Comparison of ENCODE assay signal across 1 cellular context in the genomic region with DNA sequence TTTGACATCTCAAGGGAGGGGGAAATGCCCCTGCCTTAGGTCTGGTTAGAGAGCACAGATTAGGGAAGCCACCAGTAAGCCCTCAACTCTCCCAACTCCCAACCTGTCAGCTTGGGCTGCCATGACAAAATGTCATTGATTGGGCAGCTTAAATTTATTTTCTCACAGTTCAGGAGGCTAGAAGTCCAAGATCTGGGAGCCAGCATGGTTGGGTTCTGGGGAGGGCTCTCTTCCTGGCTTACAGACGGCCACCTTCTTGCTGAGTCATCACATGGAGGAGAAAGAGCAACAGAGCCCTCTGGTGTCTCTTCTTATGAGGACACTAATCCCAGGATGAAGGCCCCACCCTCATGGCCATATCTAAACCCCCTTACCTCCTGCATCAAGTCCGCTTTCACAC.
TF ChIP-seq lines count a peak whose summit lies in the region.

No MANE protein-coding gene starts in this region.

TF ChIP-seq in HEK293, 187 proteins besides CTCF, POLR2A, EP300 and RAD21 (continued from another document):
- TF ChIP-seq, protein P1, sequence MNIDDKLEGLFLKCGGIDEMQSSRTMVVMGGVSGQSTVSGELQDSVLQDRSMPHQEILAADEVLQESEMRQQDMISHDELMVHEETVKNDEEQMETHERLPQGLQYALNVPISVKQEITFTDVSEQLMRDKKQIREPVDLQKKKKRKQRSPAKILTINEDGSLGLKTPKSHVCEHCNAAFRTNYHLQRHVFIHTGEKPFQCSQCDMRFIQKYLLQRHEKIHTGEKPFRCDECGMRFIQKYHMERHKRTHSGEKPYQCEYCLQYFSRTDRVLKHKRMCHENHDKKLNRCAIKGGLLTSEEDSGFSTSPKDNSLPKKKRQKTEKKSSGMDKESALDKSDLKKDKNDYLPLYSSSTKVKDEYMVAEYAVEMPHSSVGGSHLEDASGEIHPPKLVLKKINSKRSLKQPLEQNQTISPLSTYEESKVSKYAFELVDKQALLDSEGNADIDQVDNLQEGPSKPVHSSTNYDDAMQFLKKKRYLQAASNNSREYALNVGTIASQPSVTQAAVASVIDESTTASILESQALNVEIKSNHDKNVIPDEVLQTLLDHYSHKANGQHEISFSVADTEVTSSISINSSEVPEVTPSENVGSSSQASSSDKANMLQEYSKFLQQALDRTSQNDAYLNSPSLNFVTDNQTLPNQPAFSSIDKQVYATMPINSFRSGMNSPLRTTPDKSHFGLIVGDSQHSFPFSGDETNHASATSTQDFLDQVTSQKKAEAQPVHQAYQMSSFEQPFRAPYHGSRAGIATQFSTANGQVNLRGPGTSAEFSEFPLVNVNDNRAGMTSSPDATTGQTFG (tag by site-specific recombination; IDR thresholded peaks at IDR 0.05; ENCODE audit: borderline replicate concordance), result no peak
- TF ChIP-seq ZNF335 (tag by site-specific recombination; conservative IDR thresholded peaks at IDR 0.05) (peak; percentile 55), ZNF394 (tag by site-specific recombination; IDR thresholded peaks at IDR 0.05; ENCODE audit: borderline replicate concordance) (no peak), EGR2 (tag by site-specific recombination; IDR thresholded peaks at IDR 0.05; ENCODE audit: low read depth) (no peak), BCL11A (tag by site-specific recombination; IDR thresholded peaks at IDR 0.05; ENCODE audit: low read depth) (no peak), ZNF76 (tag by site-specific recombination; IDR thresholded peaks at IDR 0.05; ENCODE audit: borderline replicate concordance, low read depth) (peak; percentile 19; the same call in 1 of the 2 replicates), ZNF23 (tag by site-specific recombination; IDR thresholded peaks at IDR 0.05; ENCODE audit: borderline replicate concordance) (0 out of 2 replicates have a peak, but pooled peaks have one; percentile 39), SP7 (tag by site-specific recombination; IDR thresholded peaks at IDR 0.05) (peak; percentile 54), ZNF768 (tag by site-specific recombination; IDR thresholded peaks at IDR 0.05) (0 out of 2 replicates have a peak, but pooled peaks have one; percentile 27), ZNF785 (tag by site-specific recombination; IDR thresholded peaks at IDR 0.05) (no peak), ZNF350 (tag by site-specific recombination; IDR thresholded peaks at IDR 0.05) (no peak), ZNF600 (tag by site-specific recombination; IDR thresholded peaks at IDR 0.05) (no peak), ZFHX2 (tag by site-specific recombination; conservative IDR thresholded peaks at IDR 0.05) (0 out of 2 replicates have a peak, but pooled peaks have one; percentile 6), ZNF302 (tag by site-specific recombination; IDR thresholded peaks at IDR 0.05; ENCODE audit: low read depth) (no peak), MZF1 (tag by site-specific recombination; IDR thresholded peaks at IDR 0.05; ENCODE audit: borderline replicate concordance) (no peak), ZNF560 (tag by site-specific recombination; IDR thresholded peaks at IDR 0.05; ENCODE audit: borderline replicate concordance) (no peak), ZNF707 (tag by site-specific recombination; IDR thresholded peaks at IDR 0.05) (no peak), ZNF433 (tag by site-specific recombination; IDR thresholded peaks at IDR 0.05; ENCODE audit: low read depth) (no peak), ZNF777 (tag by site-specific recombination; IDR thresholded peaks at IDR 0.05; ENCODE audit: borderline replicate concordance) (no peak), ZNF37A (tag by site-specific recombination; IDR thresholded peaks at IDR 0.05) (no peak), KLF7 (tag by site-specific recombination; IDR thresholded peaks at IDR 0.05; ENCODE audit: borderline replicate concordance) (no peak; the same call in 1 of the 2 replicates), KLF8 (tag by site-specific recombination; IDR thresholded peaks at IDR 0.05) (peak; percentile 38; the same call in 1 of the 2 replicates), ZNF549 (tag by site-specific recombination; IDR thresholded peaks at IDR 0.05) (no peak), ZNF776 (tag by site-specific recombination; IDR thresholded peaks at IDR 0.05; ENCODE audit: borderline replicate concordance) (no peak), PRDM1 (tag by site-specific recombination; IDR thresholded peaks at IDR 0.05) (no peak), ZBTB20 (tag by site-specific recombination; IDR thresholded peaks at IDR 0.05) (no peak), ZNF837 (tag by site-specific recombination; IDR thresholded peaks at IDR 0.05) (no peak), ZBTB8A (tag by site-specific recombination; IDR thresholded peaks at IDR 0.05) (peak; percentile 59), ZNF558 (tag by site-specific recombination; IDR thresholded peaks at IDR 0.05) (no peak), ZNF664 (tag by site-specific recombination; IDR thresholded peaks at IDR 0.05) (no peak), ZNF843 (tag by site-specific recombination; IDR thresholded peaks at IDR 0.05) (no peak), ZNF138 (tag by site-specific recombination; IDR thresholded peaks at IDR 0.05; ENCODE audit: borderline replicate concordance) (no peak), FEZF1 (tag by site-specific recombination; IDR thresholded peaks at IDR 0.05) (no peak)
- TF ChIP-seq, protein P2, sequence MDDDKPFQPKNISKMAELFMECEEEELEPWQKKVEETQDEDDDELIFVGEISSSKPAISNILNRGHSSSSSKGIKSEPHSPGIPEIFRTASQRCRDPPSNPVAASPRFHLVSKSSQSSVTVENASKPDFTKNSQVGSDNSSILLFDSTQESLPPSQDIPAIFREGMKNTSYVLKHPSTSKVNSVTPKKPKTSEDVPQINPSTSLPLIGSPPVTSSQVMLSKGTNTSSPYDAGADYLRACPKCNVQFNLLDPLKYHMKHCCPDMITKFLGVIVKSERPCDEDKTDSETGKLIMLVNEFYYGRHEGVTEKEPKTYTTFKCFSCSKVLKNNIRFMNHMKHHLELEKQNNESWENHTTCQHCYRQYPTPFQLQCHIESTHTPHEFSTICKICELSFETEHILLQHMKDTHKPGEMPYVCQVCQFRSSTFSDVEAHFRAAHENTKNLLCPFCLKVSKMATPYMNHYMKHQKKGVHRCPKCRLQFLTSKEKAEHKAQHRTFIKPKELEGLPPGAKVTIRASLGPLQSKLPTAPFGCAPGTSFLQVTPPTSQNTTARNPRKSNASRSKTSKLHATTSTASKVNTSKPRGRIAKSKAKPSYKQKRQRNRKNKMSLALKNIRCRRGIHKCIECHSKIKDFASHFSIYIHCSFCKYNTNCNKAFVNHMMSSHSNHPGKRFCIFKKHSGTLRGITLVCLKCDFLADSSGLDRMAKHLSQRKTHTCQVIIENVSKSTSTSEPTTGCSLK (tag by site-specific recombination; IDR thresholded peaks at IDR 0.05), result 0 out of 2 replicates have a peak, but pooled peaks have one; percentile 9
- TF ChIP-seq, protein P3, sequence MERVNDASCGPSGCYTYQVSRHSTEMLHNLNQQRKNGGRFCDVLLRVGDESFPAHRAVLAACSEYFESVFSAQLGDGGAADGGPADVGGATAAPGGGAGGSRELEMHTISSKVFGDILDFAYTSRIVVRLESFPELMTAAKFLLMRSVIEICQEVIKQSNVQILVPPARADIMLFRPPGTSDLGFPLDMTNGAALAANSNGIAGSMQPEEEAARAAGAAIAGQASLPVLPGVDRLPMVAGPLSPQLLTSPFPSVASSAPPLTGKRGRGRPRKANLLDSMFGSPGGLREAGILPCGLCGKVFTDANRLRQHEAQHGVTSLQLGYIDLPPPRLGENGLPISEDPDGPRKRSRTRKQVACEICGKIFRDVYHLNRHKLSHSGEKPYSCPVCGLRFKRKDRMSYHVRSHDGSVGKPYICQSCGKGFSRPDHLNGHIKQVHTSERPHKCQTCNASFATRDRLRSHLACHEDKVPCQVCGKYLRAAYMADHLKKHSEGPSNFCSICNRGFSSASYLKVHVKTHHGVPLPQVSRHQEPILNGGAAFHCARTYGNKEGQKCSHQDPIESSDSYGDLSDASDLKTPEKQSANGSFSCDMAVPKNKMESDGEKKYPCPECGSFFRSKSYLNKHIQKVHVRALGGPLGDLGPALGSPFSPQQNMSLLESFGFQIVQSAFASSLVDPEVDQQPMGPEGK (tag by site-specific recombination; IDR thresholded peaks at IDR 0.05), result peak; percentile 50; the same call in 1 of the 2 replicates
- TF ChIP-seq, protein P4, sequence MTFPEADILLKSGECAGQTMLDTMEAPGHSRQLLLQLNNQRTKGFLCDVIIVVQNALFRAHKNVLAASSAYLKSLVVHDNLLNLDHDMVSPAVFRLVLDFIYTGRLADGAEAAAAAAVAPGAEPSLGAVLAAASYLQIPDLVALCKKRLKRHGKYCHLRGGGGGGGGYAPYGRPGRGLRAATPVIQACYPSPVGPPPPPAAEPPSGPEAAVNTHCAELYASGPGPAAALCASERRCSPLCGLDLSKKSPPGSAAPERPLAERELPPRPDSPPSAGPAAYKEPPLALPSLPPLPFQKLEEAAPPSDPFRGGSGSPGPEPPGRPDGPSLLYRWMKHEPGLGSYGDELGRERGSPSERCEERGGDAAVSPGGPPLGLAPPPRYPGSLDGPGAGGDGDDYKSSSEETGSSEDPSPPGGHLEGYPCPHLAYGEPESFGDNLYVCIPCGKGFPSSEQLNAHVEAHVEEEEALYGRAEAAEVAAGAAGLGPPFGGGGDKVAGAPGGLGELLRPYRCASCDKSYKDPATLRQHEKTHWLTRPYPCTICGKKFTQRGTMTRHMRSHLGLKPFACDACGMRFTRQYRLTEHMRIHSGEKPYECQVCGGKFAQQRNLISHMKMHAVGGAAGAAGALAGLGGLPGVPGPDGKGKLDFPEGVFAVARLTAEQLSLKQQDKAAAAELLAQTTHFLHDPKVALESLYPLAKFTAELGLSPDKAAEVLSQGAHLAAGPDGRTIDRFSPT (tag by site-specific recombination; IDR thresholded peaks at IDR 0.05), result no peak
- TF ChIP-seq, protein P5, sequence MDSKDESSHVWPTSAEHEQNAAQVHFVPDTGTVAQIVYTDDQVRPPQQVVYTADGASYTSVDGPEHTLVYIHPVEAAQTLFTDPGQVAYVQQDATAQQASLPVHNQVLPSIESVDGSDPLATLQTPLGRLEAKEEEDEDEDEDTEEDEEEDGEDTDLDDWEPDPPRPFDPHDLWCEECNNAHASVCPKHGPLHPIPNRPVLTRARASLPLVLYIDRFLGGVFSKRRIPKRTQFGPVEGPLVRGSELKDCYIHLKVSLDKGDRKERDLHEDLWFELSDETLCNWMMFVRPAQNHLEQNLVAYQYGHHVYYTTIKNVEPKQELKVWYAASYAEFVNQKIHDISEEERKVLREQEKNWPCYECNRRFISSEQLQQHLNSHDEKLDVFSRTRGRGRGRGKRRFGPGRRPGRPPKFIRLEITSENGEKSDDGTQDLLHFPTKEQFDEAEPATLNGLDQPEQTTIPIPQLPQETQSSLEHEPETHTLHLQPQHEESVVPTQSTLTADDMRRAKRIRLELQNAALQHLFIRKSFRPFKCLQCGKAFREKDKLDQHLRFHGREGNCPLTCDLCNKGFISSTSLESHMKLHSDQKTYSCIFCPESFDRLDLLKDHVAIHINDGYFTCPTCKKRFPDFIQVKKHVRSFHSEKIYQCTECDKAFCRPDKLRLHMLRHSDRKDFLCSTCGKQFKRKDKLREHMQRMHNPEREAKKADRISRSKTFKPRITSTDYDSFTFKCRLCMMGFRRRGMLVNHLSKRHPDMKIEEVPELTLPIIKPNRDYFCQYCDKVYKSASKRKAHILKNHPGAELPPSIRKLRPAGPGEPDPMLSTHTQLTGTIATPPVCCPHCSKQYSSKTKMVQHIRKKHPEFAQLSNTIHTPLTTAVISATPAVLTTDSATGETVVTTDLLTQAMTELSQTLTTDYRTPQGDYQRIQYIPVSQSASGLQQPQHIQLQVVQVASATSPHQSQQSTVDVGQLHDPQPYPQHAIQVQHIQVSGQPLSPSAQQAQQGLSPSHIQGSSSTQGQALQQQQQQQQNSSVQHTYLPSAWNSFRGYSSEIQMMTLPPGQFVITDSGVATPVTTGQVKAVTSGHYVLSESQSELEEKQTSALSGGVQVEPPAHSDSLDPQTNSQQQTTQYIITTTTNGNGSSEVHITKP (tag by site-specific recombination; IDR thresholded peaks at IDR 0.05), result no peak
- TF ChIP-seq, protein P6, sequence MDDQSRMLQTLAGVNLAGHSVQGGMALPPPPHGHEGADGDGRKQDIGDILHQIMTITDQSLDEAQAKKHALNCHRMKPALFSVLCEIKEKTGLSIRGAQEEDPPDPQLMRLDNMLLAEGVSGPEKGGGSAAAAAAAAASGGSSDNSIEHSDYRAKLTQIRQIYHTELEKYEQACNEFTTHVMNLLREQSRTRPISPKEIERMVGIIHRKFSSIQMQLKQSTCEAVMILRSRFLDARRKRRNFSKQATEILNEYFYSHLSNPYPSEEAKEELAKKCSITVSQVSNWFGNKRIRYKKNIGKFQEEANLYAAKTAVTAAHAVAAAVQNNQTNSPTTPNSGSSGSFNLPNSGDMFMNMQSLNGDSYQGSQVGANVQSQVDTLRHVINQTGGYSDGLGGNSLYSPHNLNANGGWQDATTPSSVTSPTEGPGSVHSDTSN (CRISPR knock-in tag; IDR thresholded peaks at IDR 0.05), result no peak
- TF ChIP-seq, protein P7, sequence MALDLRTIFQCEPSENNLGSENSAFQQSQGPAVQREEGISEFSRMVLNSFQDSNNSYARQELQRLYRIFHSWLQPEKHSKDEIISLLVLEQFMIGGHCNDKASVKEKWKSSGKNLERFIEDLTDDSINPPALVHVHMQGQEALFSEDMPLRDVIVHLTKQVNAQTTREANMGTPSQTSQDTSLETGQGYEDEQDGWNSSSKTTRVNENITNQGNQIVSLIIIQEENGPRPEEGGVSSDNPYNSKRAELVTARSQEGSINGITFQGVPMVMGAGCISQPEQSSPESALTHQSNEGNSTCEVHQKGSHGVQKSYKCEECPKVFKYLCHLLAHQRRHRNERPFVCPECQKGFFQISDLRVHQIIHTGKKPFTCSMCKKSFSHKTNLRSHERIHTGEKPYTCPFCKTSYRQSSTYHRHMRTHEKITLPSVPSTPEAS (tag by site-specific recombination; IDR thresholded peaks at IDR 0.05), result no peak
- TF ChIP-seq, protein P8, sequence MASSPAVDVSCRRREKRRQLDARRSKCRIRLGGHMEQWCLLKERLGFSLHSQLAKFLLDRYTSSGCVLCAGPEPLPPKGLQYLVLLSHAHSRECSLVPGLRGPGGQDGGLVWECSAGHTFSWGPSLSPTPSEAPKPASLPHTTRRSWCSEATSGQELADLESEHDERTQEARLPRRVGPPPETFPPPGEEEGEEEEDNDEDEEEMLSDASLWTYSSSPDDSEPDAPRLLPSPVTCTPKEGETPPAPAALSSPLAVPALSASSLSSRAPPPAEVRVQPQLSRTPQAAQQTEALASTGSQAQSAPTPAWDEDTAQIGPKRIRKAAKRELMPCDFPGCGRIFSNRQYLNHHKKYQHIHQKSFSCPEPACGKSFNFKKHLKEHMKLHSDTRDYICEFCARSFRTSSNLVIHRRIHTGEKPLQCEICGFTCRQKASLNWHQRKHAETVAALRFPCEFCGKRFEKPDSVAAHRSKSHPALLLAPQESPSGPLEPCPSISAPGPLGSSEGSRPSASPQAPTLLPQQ (tag by site-specific recombination; IDR thresholded peaks at IDR 0.05), result no peak
TF ChIP-seq in HEK293: peak in this region for 29.
